Comparison of ENCODE assay signal across 10 cellular contexts in the genomic region with DNA sequence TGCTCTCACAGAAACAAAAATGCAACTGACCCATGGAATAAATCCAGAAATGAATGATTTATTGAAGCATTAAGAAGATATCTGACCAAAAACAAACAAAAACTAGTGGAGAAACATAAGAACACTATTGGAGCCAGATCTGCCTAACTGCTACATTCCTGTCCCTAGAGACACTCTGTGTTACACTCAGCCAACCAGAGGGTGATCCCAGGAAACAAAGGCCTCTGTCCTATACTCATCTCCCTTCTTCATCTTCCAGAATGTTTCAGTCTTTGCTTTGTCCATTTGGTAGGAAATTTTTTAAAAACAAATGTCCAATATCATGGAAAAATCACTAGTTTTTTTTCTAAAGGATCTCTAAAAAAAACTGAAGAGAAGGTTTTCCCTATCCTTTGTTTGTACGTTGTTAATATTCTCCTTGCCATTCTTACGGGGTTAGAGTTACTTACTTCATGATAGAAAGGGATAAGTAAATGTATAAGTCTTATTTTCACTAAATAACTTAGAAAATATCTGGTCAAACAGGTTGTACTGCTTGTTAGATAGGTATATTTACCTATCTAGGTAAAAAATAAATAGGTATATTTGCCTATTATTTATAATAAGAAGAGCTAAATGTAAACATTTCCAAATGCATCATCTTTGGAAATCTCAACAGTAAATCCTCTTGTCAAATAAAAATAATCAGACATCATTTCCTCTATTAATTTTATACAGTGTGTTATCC.
"Had no signal": no experiment of that assay in that cellular context is flagged by ENCODE, and none has a peak within 500 bp of the region (broad histone marks: within the 10 kb centered on the region; RNA-seq: fewer than 3 reads in every experiment).

No MANE protein-coding gene starts in this region.

- H3K4me3 ChIP-seq: neural progenitor cell, ovary, thyroid gland had no signal

- H3K27ac Mint-ChIP-seq: dendritic cell treated with granulocyte-macrophage colony-stimulating factor and Interleukin-4, amounts not matched to agents 40 ng/mL and 50 ng/mL, for 4 days; neural progenitor cell; stimulated activated naive B cell treated with anti-CD40 and anti-IgM and Interleukin-4, amounts not matched to agents 10 μg/mL and 1 μg/mL and 100 μg/mL, for 72 hours had no signal

- DNase-seq: activated CD4-positive, CD25-positive, alpha-beta regulatory T cell treated with anti-CD3 and anti-CD28 coated beads, Interleukin-2, amount 50 U/mL, for 72 hours; activated naive CD4-positive, alpha-beta T cell treated with Interleukin-2 at 50 U/mL for 16 hours; anterior cingulate cortex; effector memory CD4-positive, alpha-beta T cell; ovary; stimulated activated CD4-positive, alpha-beta T cell treated with anti-CD3 and anti-CD28 coated beads, Interleukin-2, amount 100 ng/mL, for 48 hours; stimulated activated naive B cell treated with anti-CD40 and anti-IgM and Interleukin-4, amounts not matched to agents 10 μg/mL and 1 μg/mL and 100 μg/mL, for 72 hours; thyroid gland had no signal

- H3K27me3 Mint-ChIP-seq: dendritic cell treated with granulocyte-macrophage colony-stimulating factor and Interleukin-4, amounts not matched to agents 40 ng/mL and 50 ng/mL, for 4 days; stimulated activated naive B cell treated with anti-CD40 and anti-IgM and Interleukin-4, amounts not matched to agents 10 μg/mL and 1 μg/mL and 100 μg/mL, for 72 hours had no signal

- H3K36me3 ChIP-seq: neural progenitor cell, ovary, thyroid gland had no signal

- H3K27me3 ChIP-seq: neural progenitor cell, ovary, thyroid gland had no signal

- H3K4me1 ChIP-seq: neural progenitor cell had no signal

- H3K9me3 Mint-ChIP-seq: dendritic cell treated with granulocyte-macrophage colony-stimulating factor and Interleukin-4, amounts not matched to agents 40 ng/mL and 50 ng/mL, for 4 days; neural progenitor cell; stimulated activated naive B cell treated with anti-CD40 and anti-IgM and Interleukin-4, amounts not matched to agents 10 μg/mL and 1 μg/mL and 100 μg/mL, for 72 hours had no signal

- H3K4me3 Mint-ChIP-seq: neural progenitor cell had no signal

- H3K27ac ChIP-seq: neural progenitor cell, ovary, thyroid gland had no signal

- H3K9me3 ChIP-seq: ovary, thyroid gland had no signal
